Comparison of ENCODE assay signal across 13 cellular contexts in the genomic region with DNA sequence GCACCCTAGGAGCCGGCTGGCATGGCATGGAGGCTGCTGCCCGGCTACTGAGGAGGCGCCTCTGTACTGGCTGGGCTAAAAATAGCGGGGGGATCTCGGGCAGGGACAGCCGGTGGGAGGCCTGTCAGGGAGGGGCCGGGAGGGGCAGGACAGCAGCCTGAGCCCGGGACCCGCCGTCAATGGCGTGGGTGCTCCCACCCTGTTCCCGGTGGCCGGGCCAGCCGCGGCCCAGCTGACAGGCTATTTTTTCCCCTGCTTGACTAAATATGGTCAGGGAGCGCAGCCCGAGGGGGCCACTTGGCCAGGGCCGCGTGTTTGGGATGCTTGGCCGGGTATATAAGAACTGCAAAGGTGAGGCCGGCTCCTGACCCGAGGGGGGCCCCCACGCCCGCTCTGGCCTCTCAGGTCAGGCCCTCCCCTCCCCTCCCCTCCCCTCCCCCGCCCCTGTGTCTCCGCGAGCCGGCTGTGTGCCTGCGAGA.
A peak's percentile ranks its signal among the peaks of the same experiment; 100 is the strongest.
DNase-seq lines count a peak whose midpoint lies in the region; ATAC-seq and TF ChIP-seq lines count a peak whose summit lies in the region.
"Had no signal": no experiment of that assay in that cellular context is flagged by ENCODE, and none has a peak within 500 bp of the region (broad histone marks: within the 10 kb centered on the region; RNA-seq: fewer than 3 reads in every experiment).

No MANE protein-coding gene starts in this region.

- ATAC-seq in natural killer cell: no peak
- ATAC-seq in upper lobe of left lung (ENCODE audit: low FRiP score in 2 of 2): no peak
- no peak for ATAC-seq in GM18870 (IDR thresholded peaks at IDR 0.05; ENCODE audit: unreplicated experiment)

- TF ChIP-seq CTCF in Peyer's patch (IDR thresholded peaks at IDR 0.05): no peak
- TF ChIP-seq CTCF in natural killer cell (IDR thresholded peaks at IDR 0.05): no peak
- no peak for TF ChIP-seq CTCF in upper lobe of left lung (IDR thresholded peaks at IDR 0.05)
- TF ChIP-seq CTCF in progenitor cell of endocrine pancreas (IDR thresholded peaks at IDR 0.05; ENCODE audit: unreplicated experiment): no peak

- peak overlapping the region in 3 of 4 donors; percentile 34 to 50 (median 38) for H3K4me3 ChIP-seq in Peyer's patch
- peak overlapping the region in 3 of 4 donors; percentile 18 to 34 (median 27) for H3K4me3 ChIP-seq in upper lobe of left lung

- peaks cover 0 to 17% of the 10 kb centered on the region in 2 donors for H3K27me3 ChIP-seq in Peyer's patch
- H3K27me3 ChIP-seq in upper lobe of left lung: peaks cover 0 to 51% (median 24%) of the 10 kb centered on the region in 4 donors

- TF ChIP-seq EP300 in upper lobe of left lung (IDR thresholded peaks at IDR 0.05): no peak

- H3K27me3 Mint-ChIP-seq in natural killer cell (ENCODE audit: low read depth in 2 of 2) (peaks cover 12 to 24% of the 10 kb centered on the region in 2 donors), progenitor cell of endocrine pancreas (peaks cover 28% of the 10 kb centered on the region)

- WGBS in upper lobe of left lung, 2 donors: 0 to 16% methylated on average over 2 to 20 of the region's 29 CpGs

- H3K36me3 Mint-ChIP-seq in natural killer cell: no peaks in the 10 kb centered on the region
- no peaks in the 10 kb centered on the region for H3K36me3 Mint-ChIP-seq in progenitor cell of endocrine pancreas (ENCODE audit: insufficient read depth)
- H3K36me3 Mint-ChIP-seq: activated CD4-positive, alpha-beta memory T cell treated with anti-CD3 and anti-CD28 coated beads for 36 hours; activated naive CD4-positive, alpha-beta T cell treated with anti-CD3 and anti-CD28 coated beads, Interleukin-2, amount 50 U/mL, for 72 hours had no signal

- H3K9me3 Mint-ChIP-seq in natural killer cell: no peaks in the 10 kb centered on the region
- no peaks in the 10 kb centered on the region for H3K9me3 Mint-ChIP-seq in progenitor cell of endocrine pancreas (ENCODE audit: low read depth)
- H3K9me3 Mint-ChIP-seq: activated CD4-positive, alpha-beta memory T cell treated with anti-CD3 and anti-CD28 coated beads for 36 hours; activated naive CD4-positive, alpha-beta T cell treated with anti-CD3 and anti-CD28 coated beads, Interleukin-2, amount 50 U/mL, for 72 hours had no signal

- intact Hi-C loops in cardiac septum (cut with DNase I): no loop called here
- intact Hi-C loops in natural killer cell (cut with micrococcal nuclease): no loop called here

- H3K27ac Mint-ChIP-seq in natural killer cell (peak overlapping the region; percentile 82 to 93), progenitor cell of endocrine pancreas (no peak overlapping the region)
- H3K27ac Mint-ChIP-seq: activated CD4-positive, alpha-beta memory T cell treated with anti-CD3 and anti-CD28 coated beads for 36 hours; activated naive CD4-positive, alpha-beta T cell treated with anti-CD3 and anti-CD28 coated beads, Interleukin-2, amount 50 U/mL, for 72 hours had no signal

- DNase-seq in Peyer's patch (no peak), cardiac septum (ENCODE audit: low spot score) (peak; percentile 93), natural killer cell (no peak), upper lobe of left lung (peak in 1 of 2 donors; percentile 80), middle frontal gyrus (ENCODE audit: extremely low spot score, low spot score) (no peak), progenitor cell of endocrine pancreas (ENCODE audit: low spot score, unreplicated experiment) (no peak)
- DNase-seq: KG1; midbrain; NCI-H187; stimulated activated CD4-positive, alpha-beta T cell treated with anti-CD3 and anti-CD28 coated beads, Interleukin-12 subunit alpha, Interleukin-12 subunit beta, amount 100 ng/mL, for 4 hours had no signal

- peak overlapping the region in 2 of 4 donors; percentile 30 to 79 for H3K27ac ChIP-seq in Peyer's patch
- no peak overlapping the region for H3K27ac ChIP-seq in upper lobe of left lung

- no peaks in the 10 kb centered on the region for H3K36me3 ChIP-seq in Peyer's patch
- H3K36me3 ChIP-seq in upper lobe of left lung: no peaks in the 10 kb centered on the region

- H3K9me3 ChIP-seq in Peyer's patch (no peaks in the 10 kb centered on the region), upper lobe of left lung (no peaks in the 10 kb centered on the region)

- H3K4me1 Mint-ChIP-seq in natural killer cell: peaks cover 6 to 50% of the 10 kb centered on the region in 2 donors
- H3K4me1 Mint-ChIP-seq in progenitor cell of endocrine pancreas (ENCODE audit: low read depth): peaks cover 9% of the 10 kb centered on the region

- peak overlapping the region; percentile 81 for H3K4me3 Mint-ChIP-seq in natural killer cell
- no peak overlapping the region for H3K4me3 Mint-ChIP-seq in progenitor cell of endocrine pancreas (ENCODE audit: low read depth)
- H3K4me3 Mint-ChIP-seq: activated CD4-positive, alpha-beta memory T cell treated with anti-CD3 and anti-CD28 coated beads for 36 hours had no signal

- TF ChIP-seq POLR2A in Peyer's patch (IDR thresholded peaks at IDR 0.05) (no peak), upper lobe of left lung (IDR thresholded peaks at IDR 0.05) (no peak)

- H3K4me1 ChIP-seq in Peyer's patch: peaks cover 0 to 18% (median 7%) of the 10 kb centered on the region in 4 donors
- peaks cover 15 to 19% (median 17%) of the 10 kb centered on the region in 4 donors for H3K4me1 ChIP-seq in upper lobe of left lung
